8 cellular contexts compared by ENCODE assay signal in the genomic region with DNA sequence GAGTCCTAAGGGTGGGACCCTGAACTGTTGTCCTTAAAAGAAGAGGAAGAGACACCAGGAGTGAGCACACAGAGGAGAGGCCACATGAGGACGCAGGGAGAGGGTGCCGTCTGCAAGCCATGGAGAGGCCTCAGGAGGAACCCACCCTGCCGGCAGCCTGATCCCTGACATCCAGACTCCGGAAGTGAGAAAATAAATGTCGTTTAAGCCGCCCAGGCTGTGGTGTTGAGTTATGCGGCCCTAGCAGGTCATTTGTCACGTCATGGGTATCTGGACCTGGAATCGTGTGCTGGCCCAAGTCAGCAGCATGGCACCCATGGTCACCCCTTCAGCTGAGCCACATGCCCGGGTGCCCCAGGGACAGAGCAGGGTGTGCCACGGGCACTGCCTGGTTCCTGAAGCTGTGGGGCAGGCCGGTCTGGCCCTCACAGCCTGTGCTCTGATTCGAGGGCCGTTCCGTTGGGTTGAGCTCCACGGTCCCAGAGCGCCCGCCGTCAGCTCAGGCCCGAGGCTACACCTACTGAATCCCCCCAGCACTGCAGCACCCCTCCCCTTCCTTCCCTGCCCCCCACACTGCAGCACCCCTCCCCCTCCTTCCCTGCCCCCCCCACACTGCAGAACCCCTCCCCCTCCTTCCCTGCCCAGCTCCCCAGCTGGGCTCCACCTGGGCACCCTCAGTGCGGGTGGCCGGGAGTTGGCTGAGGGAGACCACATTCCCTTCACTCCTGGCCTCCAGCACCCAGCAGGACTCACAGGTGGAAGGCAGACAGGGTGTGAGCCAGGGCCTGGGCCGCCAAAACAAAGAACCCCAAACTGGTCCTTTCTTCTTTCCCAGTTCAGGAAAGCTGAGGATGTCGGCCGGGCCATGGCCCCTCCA. TPM values are rescaled to one million over a fixed set of nuclear protein-coding genes. Genes with fewer than 3 reads are reported as not detected.
A peak's percentile ranks its signal among the peaks of the same experiment; 100 is the strongest.
DNase-seq lines count a peak whose midpoint lies in the region; ATAC-seq and TF ChIP-seq lines count a peak whose summit lies in the region.

No MANE protein-coding gene starts in this region.

- peak overlapping the region; percentile 100 for H4K91ac ChIP-seq in IMR-90 (ENCODE audit: insufficient read depth, low read depth, low read length)

- H3K4me3 Mint-ChIP-seq in CD4-positive, alpha-beta memory T cell: peak overlapping the region in 5 of 8 donors; percentile 36 to 83 (median 43)
- H3K4me3 Mint-ChIP-seq in nephron: peak overlapping the region in 1 of 3 experiments; percentile 73

- peaks cover 49% of the 10 kb centered on the region for H3K4me1 ChIP-seq in CD4-positive, alpha-beta memory T cell (ENCODE audit: insufficient read depth, low read length)
- H3K4me1 ChIP-seq in IMR-90 (ENCODE audit: control insufficient read depth, insufficient read depth, low read length) (peaks cover 47% of the 10 kb centered on the region), testis (peaks cover 26% of the 10 kb centered on the region)

- H3K9me1 ChIP-seq in IMR-90 (ENCODE audit: insufficient read depth, low read length): peaks cover 37% of the 10 kb centered on the region

- H3K27ac ChIP-seq in CD4-positive, alpha-beta memory T cell (ENCODE audit: low read depth, low read length): no peak overlapping the region
- peak overlapping the region; percentile 100 for H3K27ac ChIP-seq in IMR-90 (ENCODE audit: insufficient read depth, low read length)
- H3K27ac ChIP-seq in adipose tissue (ENCODE audit: low read depth, low read length): peak overlapping the region; percentile 48
- peak overlapping the region in 1 of 2 donors; percentile 58 for H3K27ac ChIP-seq in testis

- H2AFZ ChIP-seq in IMR-90 (replicated peaks; ENCODE audit: low read length, poor library complexity): peak overlapping the region; percentile 84

- peak overlapping the region; percentile 100 for H2BK20ac ChIP-seq in IMR-90 (ENCODE audit: low read depth, low read length)

- H3K9ac ChIP-seq in IMR-90 (ENCODE audit: low read depth, low read length): no peak overlapping the region

- peak overlapping the region; percentile 100 for H2BK15ac ChIP-seq in IMR-90 (ENCODE audit: low read depth, low read length)

- 0 out of 2 replicates have a peak overlapping the region, but pooled peaks have one; percentile 59 for H3K23ac ChIP-seq in IMR-90 (ENCODE audit: low read depth, low read length)

- H2BK120ac ChIP-seq in IMR-90 (ENCODE audit: low read depth, low read length): peak overlapping the region; percentile 100

- H3K27me3 Mint-ChIP-seq in CD4-positive, alpha-beta memory T cell: no peaks in the 10 kb centered on the region
- no peaks in the 10 kb centered on the region for H3K27me3 Mint-ChIP-seq in nephron (ENCODE audit: low read depth)

- POLR2A ChIA-PET in CD4-positive, alpha-beta memory T cell (lab: Charles Lee; ENCODE audit: partially characterized antibody): interaction anchor here (0.6 to 4.4 kb wide), 8 partner anchors 10 to 78 kb away, joined by 3 to 21 read pairs (median 4); a partner anchor contains a TSS
- POLR2A ChIA-PET in IMR-90 (lab: Charles Lee; ENCODE audit: unreplicated experiment): no interaction called here

- no peak for ATAC-seq in IMR-90 (ENCODE audit: low read depth)

- peak overlapping the region; percentile 100 for H3K4ac ChIP-seq in IMR-90 (ENCODE audit: low read depth, low read length)

- H2BK5ac ChIP-seq in IMR-90 (ENCODE audit: low read depth, low read length, poor library complexity, severe bottlenecking): peak overlapping the region; percentile 100

- peaks cover 29 to 80% of the 10 kb centered on the region in 2 experiments; a peak in 3 of 4 replicates for H3K79me1 ChIP-seq in IMR-90 (ENCODE audit: low read depth in 1 of 2, low read length in 2 of 2)

- peak overlapping the region; percentile 100; the same call in 1 of the 2 replicates for H3K14ac ChIP-seq in IMR-90 (replicated peaks; ENCODE audit: low read depth, low read length)

- H3K27ac Mint-ChIP-seq in CD4-positive, alpha-beta memory T cell: peak overlapping the region; percentile 10 to 91 (median 77)
- H3K27ac Mint-ChIP-seq in nephron: peak overlapping the region in 2 of 3 experiments; percentile 55 to 70

- CTCF ChIA-PET in CD4-positive, alpha-beta memory T cell (lab: Charles Lee; ENCODE audit: partially characterized antibody): interaction anchor here (1.9 to 3.0 kb wide), 2 partner anchors 9 to 20 kb away, joined by 8 to 10 read pairs; no protein-coding TSS in a partner anchor
- CTCF ChIA-PET in IMR-90 (lab: Yijun Ruan, JAX): interaction anchor here (1.6 kb wide), 1 partner anchor 9 kb away, joined by 5 read pairs; no protein-coding TSS in a partner anchor

- no peak for TF ChIP-seq RAD21 in IMR-90 (IDR thresholded peaks at IDR 0.05; ENCODE audit: low read length)

- H4K8ac ChIP-seq in IMR-90 (ENCODE audit: low read depth in 2 of 2, low read length in 2 of 2): peak overlapping the region; percentile 75 to 98

- dilution Hi-C loops in IMR-90 (cut with HindIII; ENCODE audit: low sequenced_read_pairs, unreplicated experiment): no loop called here

- H3K4me2 ChIP-seq in IMR-90 (ENCODE audit: low read depth, low read length): no peak overlapping the region

- H4K5ac ChIP-seq in IMR-90 (ENCODE audit: low read depth, low read length): peak overlapping the region; percentile 99; the same call in 1 of the 2 replicates

- H2AK9ac ChIP-seq in IMR-90 (replicated peaks; ENCODE audit: low read depth, low read length, poor library complexity): peak overlapping the region; percentile 100

- 70% methylated on average over 12 of the region's 25 CpGs; no CpG with 5 or more reads in 1 of the 2 experiments for WGBS in IMR-90 (ENCODE audit: extremely low coverage in 2 of 2, insufficient read length in 1 of 2), 2 experiments
- WGBS in adipose tissue, 3 donors: 71 to 84% (median 76%) methylated on average over 25 of the region's 25 CpGs
- 79 to 84% methylated on average over 15 to 25 of the region's 25 CpGs for WGBS in testis, 2 donors

- no TSS peak for BruUV-seq in IMR-90 (replicated peaks; lab: Mats Ljungman, UMichigan)

- no peak overlapping the region; the same call in 1 of the 2 replicates for H3K18ac ChIP-seq in IMR-90 (ENCODE audit: low read depth, low read length)

- intact Hi-C loops in CD4-positive, alpha-beta memory T cell (cut with micrococcal nuclease): no loop called here
- intact Hi-C loops in IMR-90 (cut with micrococcal nuclease) (no loop called here), testis (cut with DNase I; ENCODE audit: low total_unique reads) (no loop called here)

- H3K56ac ChIP-seq in IMR-90 (ENCODE audit: extremely low read depth, insufficient read depth, low read length): 0 out of 2 replicates have a peak overlapping the region, but pooled peaks have one; percentile 10

- no peak overlapping the region for H3K4me3 ChIP-seq in CD4-positive, alpha-beta memory T cell (ENCODE audit: low read length in 2 of 2)
- no peak overlapping the region for H3K4me3 ChIP-seq in IMR-90 (ENCODE audit: insufficient read depth, low read depth, low read length)
- no peak overlapping the region for H3K4me3 ChIP-seq in testis

- H3K27me3 ChIP-seq in CD4-positive, alpha-beta memory T cell (ENCODE audit: insufficient read depth, low read length): no peaks in the 10 kb centered on the region
- no peaks in the 10 kb centered on the region for H3K27me3 ChIP-seq in IMR-90 (ENCODE audit: control insufficient read depth, insufficient read depth, low read length)
- H3K27me3 ChIP-seq in testis: no peaks in the 10 kb centered on the region

- peak overlapping the region; percentile 100 for H2AK5ac ChIP-seq in IMR-90 (ENCODE audit: low read depth, low read length)

- no peaks in the 10 kb centered on the region for H3K36me3 Mint-ChIP-seq in CD4-positive, alpha-beta memory T cell
- no peaks in the 10 kb centered on the region for H3K36me3 Mint-ChIP-seq in nephron (ENCODE audit: low read depth)

- TF ChIP-seq POLR2A in IMR-90 (IDR thresholded peaks at IDR 0.05; ENCODE audit: low read depth, low read length): no peak
- no peak for TF ChIP-seq POLR2A in testis (IDR thresholded peaks at IDR 0.05)

- TF ChIP-seq CTCF in IMR-90 (conservative IDR thresholded peaks at IDR 0.05; ENCODE audit: low read depth, low read length) (no peak), nephron (IDR thresholded peaks at IDR 0.05; ENCODE audit: unreplicated experiment in 3 of 3) (no peak), testis (IDR thresholded peaks at IDR 0.05) (no peak)

- H3K4me1 Mint-ChIP-seq in CD4-positive, alpha-beta memory T cell: peaks cover 11 to 34% (median 28%) of the 10 kb centered on the region in 4 donors
- H3K4me1 Mint-ChIP-seq in nephron: no peaks in the 10 kb centered on the region

- no peaks in the 10 kb centered on the region for H3K9me3 ChIP-seq in CD4-positive, alpha-beta memory T cell (ENCODE audit: control insufficient read depth in 1 of 2, low read length in 2 of 2)
- H3K9me3 ChIP-seq in IMR-90 (ENCODE audit: control insufficient read depth, insufficient read depth, low read length): no peaks in the 10 kb centered on the region
- H3K9me3 ChIP-seq in testis: no peaks in the 10 kb centered on the region

- H4K20me1 ChIP-seq in IMR-90 (ENCODE audit: insufficient read depth, low read length): no peaks in the 10 kb centered on the region

- in situ Hi-C loops in IMR-90 (cut with MboI; ENCODE audit: low sequenced_read_pairs): no loop called here

- no peaks in the 10 kb centered on the region for H3K36me3 ChIP-seq in CD4-positive, alpha-beta memory T cell (ENCODE audit: insufficient read depth, low read length)
- H3K36me3 ChIP-seq in IMR-90 (ENCODE audit: control insufficient read depth, insufficient read depth, low read length): no peaks in the 10 kb centered on the region
- no peaks in the 10 kb centered on the region for H3K36me3 ChIP-seq in testis (ENCODE audit: low read depth, missing control alignments)

- H3K9me3 Mint-ChIP-seq in CD4-positive, alpha-beta memory T cell: no peaks in the 10 kb centered on the region
- no peaks in the 10 kb centered on the region for H3K9me3 Mint-ChIP-seq in nephron

- DNase-seq in CD4-positive, alpha-beta memory T cell: no peak
- DNase-seq in IMR-90: no peak
- no peak for DNase-seq in testis
- DNase-seq in NCI-H446 (lab: John Stamatoyannopoulos, UW): no peak
- no peak for DNase-seq in NCI-H774 (lab: John Stamatoyannopoulos, UW)
- no peak for DNase-seq in COLO829 (ENCODE audit: low spot score)

RNA-seq across cellular contexts. Expression of a gene that starts 2.7 kb away (rescaled TPM):
- 10 to 100 TPM; 80.5 to 88.7 TPM for total RNA-seq in CD4-positive, alpha-beta memory T cell
- 10 to 100 TPM; 41.6 to 43.6 TPM for polyA plus RNA-seq in CD4-positive, alpha-beta memory T cell
- total RNA-seq in IMR-90 (2012; rRNA removed) (6.9 and 7.3 TPM in 2 replicates), testis (100 to 1,000 TPM in 1 of 2 donors, 10 to 100 TPM in 1; 71.8 to 111 TPM)
- polyA plus RNA-seq in IMR-90 (2012; rRNA removed) (31.3 and 32.4 TPM in 2 replicates), adipose tissue (10 to 100 TPM; 22.7 to 23.7 (median 22.9) TPM), testis (ENCODE audit: insufficient read depth, low read depth, low replicate concordance) (61.3 TPM)
- 5.1 and 6.2 TPM in 2 replicates for polyA plus RNA-seq in IMR-90 (2012; cell fraction: cytosol; rRNA removed)
- 259 and 322 TPM in 2 replicates for polyA plus RNA-seq in IMR-90 (2012; cell fraction: nucleus; rRNA removed; ENCODE audit: low replicate concordance)

RNA-seq across cellular contexts. Expression of a gene that starts 13.5 kb away (rescaled TPM):
- 10 to 100 TPM; 30.3 to 31.4 TPM for total RNA-seq in CD4-positive, alpha-beta memory T cell
- 1 to 10 TPM; 1.4 to 5.6 TPM for polyA plus RNA-seq in CD4-positive, alpha-beta memory T cell
- total RNA-seq in IMR-90 (2012; rRNA removed) (49.1 and 49.7 TPM in 2 replicates), testis (10 to 100 TPM; 67.7 to 71.4 TPM)
- polyA plus RNA-seq in IMR-90 (2012; rRNA removed) (181 and 204 TPM in 2 replicates), adipose tissue (10 to 100 TPM in 2 of 3 donors, 1 to 10 TPM in 1; 6.5 to 36.7 (median 16.5) TPM), testis (ENCODE audit: insufficient read depth, low read depth, low replicate concordance) (70.6 TPM)
- polyA plus RNA-seq in IMR-90 (2012; cell fraction: cytosol; rRNA removed): 128 and 499 TPM in 2 replicates
- 77.3 and 325 TPM in 2 replicates for polyA plus RNA-seq in IMR-90 (2012; cell fraction: nucleus; rRNA removed; ENCODE audit: low replicate concordance)

RNA-seq across cellular contexts. Expression of a gene that starts 58.2 kb away (rescaled TPM):
- total RNA-seq in CD4-positive, alpha-beta memory T cell: 100 to 1,000 TPM; 182 TPM
- polyA plus RNA-seq in CD4-positive, alpha-beta memory T cell: 10 to 100 TPM; 31.6 to 77.2 TPM
- total RNA-seq in IMR-90 (2012; rRNA removed) (38.3 and 47.1 TPM in 2 replicates), testis (100 to 1,000 TPM; 137 to 179 TPM)
- polyA plus RNA-seq in IMR-90 (2012; rRNA removed) (144 and 186 TPM in 2 replicates), adipose tissue (100 to 1,000 TPM in 1 of 3 donors, 10 to 100 TPM in 2; 69.1 to 113 (median 90.8) TPM), testis (ENCODE audit: insufficient read depth, low read depth, low replicate concordance) (178 TPM)
- 131 and 159 TPM in 2 replicates for polyA plus RNA-seq in IMR-90 (2012; cell fraction: cytosol; rRNA removed)
- 373 and 817 TPM in 2 replicates for polyA plus RNA-seq in IMR-90 (2012; cell fraction: nucleus; rRNA removed; ENCODE audit: low replicate concordance)
